ENCODE assay signal across 21 cellular contexts in the genomic region with DNA sequence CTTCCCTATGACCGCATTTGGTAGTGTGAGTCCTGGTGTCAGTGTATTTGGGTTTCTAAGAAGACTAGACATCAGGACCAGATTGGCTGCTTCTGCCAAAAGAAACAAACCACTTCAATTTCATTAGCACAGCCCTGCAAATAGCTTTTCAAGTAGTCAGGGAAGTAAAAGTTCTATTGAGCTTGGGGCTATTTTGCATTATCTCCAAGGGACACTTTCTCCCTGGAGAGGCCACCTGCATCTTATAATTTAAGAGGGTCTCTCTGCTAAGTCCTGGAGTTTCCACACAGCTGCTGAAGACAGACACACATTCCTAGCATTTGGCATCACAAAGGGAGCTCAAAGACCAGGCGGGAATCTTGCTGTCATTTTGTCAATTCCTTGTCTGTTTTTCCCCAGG.
DNase-seq lines count a peak whose midpoint lies in the region; ATAC-seq lines count a peak whose summit lies in the region.
"Had no signal": no experiment of that assay in that cellular context is flagged by ENCODE, and none has a peak within 500 bp of the region (broad histone marks: within the 10 kb centered on the region; RNA-seq: fewer than 3 reads in every experiment).

No MANE protein-coding gene starts in this region.

- H3K18ac ChIP-seq in neuronal stem cell (ENCODE audit: low read length) = no peak overlapping the region

- no peak overlapping the region for H2BK15ac ChIP-seq in neuronal stem cell (ENCODE audit: low read length)

- no peak overlapping the region for H3K4me3 Mint-ChIP-seq in activated CD4-positive, alpha-beta memory T cell treated with anti-CD3 and anti-CD28 coated beads, Interleukin-2, amount 10 ng/mL, durations not matched to agents 7 days and 5 days

- no peaks in the 10 kb centered on the region for H3K9me3 ChIP-seq in neuronal stem cell (replicated peaks in 1 of 2; ENCODE audit: control insufficient read depth in 2 of 2, insufficient read depth in 1 of 2, low read depth in 1 of 2, low read length in 2 of 2)
- H3K9me3 ChIP-seq: BLaER1 treated with 17β-estradiol and CSF1 and Interleukin-3, amounts not matched to agents 10 nM and 100 nM; Peyer's patch had no signal

- H3K27me3 Mint-ChIP-seq in activated CD4-positive, alpha-beta memory T cell treated with anti-CD3 and anti-CD28 coated beads, Interleukin-2, amount 10 ng/mL, durations not matched to agents 7 days and 5 days = no peaks in the 10 kb centered on the region

- POLR2A ChIA-PET in activated CD4-positive, alpha-beta memory T cell treated with anti-CD3 and anti-CD28 coated beads, Interleukin-2, amount 10 ng/mL, durations not matched to agents 7 days and 5 days (lab: Charles Lee) = no interaction called here

- no peak overlapping the region for H3K4me3 ChIP-seq in neuronal stem cell (ENCODE audit: low read length in 2 of 2)
- H3K4me3 ChIP-seq: BLaER1 treated with 17β-estradiol and CSF1 and Interleukin-3, amounts not matched to agents 10 nM and 100 nM; Peyer's patch had no signal

- no peak overlapping the region for H3K4me2 ChIP-seq in neuronal stem cell (ENCODE audit: insufficient read depth, low read length, poor library complexity, severe bottlenecking)
- H3K4me2 ChIP-seq: BLaER1 treated with 17β-estradiol and CSF1 and Interleukin-3, amounts not matched to agents 10 nM and 100 nM had no signal

- no peak overlapping the region for H2AFZ ChIP-seq in neuronal stem cell (ENCODE audit: low read length)

- H3K27me3 ChIP-seq in neuronal stem cell (ENCODE audit: control insufficient read depth in 3 of 3, insufficient read depth in 3 of 3, low read depth in 1 of 3, low read length in 3 of 3) = no peaks in the 10 kb centered on the region
- H3K27me3 ChIP-seq: BLaER1 treated with 17β-estradiol and CSF1 and Interleukin-3, amounts not matched to agents 10 nM and 100 nM; Peyer's patch had no signal

- H3K4ac ChIP-seq in neuronal stem cell (ENCODE audit: low read length) = no peak overlapping the region

- H3K27ac Mint-ChIP-seq in activated CD4-positive, alpha-beta memory T cell treated with anti-CD3 and anti-CD28 coated beads, Interleukin-2, amount 10 ng/mL, durations not matched to agents 7 days and 5 days = no peak overlapping the region

- no peak overlapping the region for H4K8ac ChIP-seq in neuronal stem cell (ENCODE audit: low read depth, low read length)

- ATAC-seq in GM19023 (IDR thresholded peaks at IDR 0.05; ENCODE audit: unreplicated experiment) = no peak
- ATAC-seq in left colon = no peak
- ATAC-seq: HCT116, SK-N-SH treated with all-trans-retinoic acid at 6 μM for 48 hours had no signal

- no peak overlapping the region for H2BK5ac ChIP-seq in neuronal stem cell (ENCODE audit: low read length)

- H2BK120ac ChIP-seq in neuronal stem cell (ENCODE audit: low read depth, low read length) = no peak overlapping the region

- no peaks in the 10 kb centered on the region for H3K36me3 Mint-ChIP-seq in activated CD4-positive, alpha-beta memory T cell treated with anti-CD3 and anti-CD28 coated beads, Interleukin-2, amount 10 ng/mL, durations not matched to agents 7 days and 5 days (ENCODE audit: low read depth)

- intact Hi-C loops in left colon (cut with DNase I, micrococcal nuclease) = no loop called here

- H3K79me1 ChIP-seq in neuronal stem cell (ENCODE audit: low read depth, low read length) = no peaks in the 10 kb centered on the region

- no peak overlapping the region for H3K23ac ChIP-seq in neuronal stem cell (ENCODE audit: low read depth, low read length, poor library complexity)

- peaks cover 7% of the 10 kb centered on the region for H3K9me3 Mint-ChIP-seq in activated CD4-positive, alpha-beta memory T cell treated with anti-CD3 and anti-CD28 coated beads, Interleukin-2, amount 10 ng/mL, durations not matched to agents 7 days and 5 days

- H2BK12ac ChIP-seq in neuronal stem cell (ENCODE audit: low read length) = no peak overlapping the region

- no peak overlapping the region for H3K14ac ChIP-seq in neuronal stem cell (ENCODE audit: low read length)

- DNase-seq in NCI-H1417 (lab: John Stamatoyannopoulos, UW) (peak in 2 of 3 experiments; percentile 36 to 75), NCI-H1417 treated with DMSO at 0.1 percent for 48 hours (lab: John Stamatoyannopoulos, UW) (no peak), NCI-H524 treated with DMSO at 0.1 percent for 48 hours (lab: John Stamatoyannopoulos, UW) (peak; percentile 74), iPS DF 4.7 (ENCODE audit: extremely low read depth, low spot score) (peak; percentile 46), neuronal stem cell (ENCODE audit: low spot score) (peak; percentile 24), left colon (no peak)
- DNase-seq in activated CD4-positive, alpha-beta memory T cell treated with anti-CD3 and anti-CD28 coated beads, Interleukin-2, amount 10 ng/mL, durations not matched to agents 7 days and 5 days = no peak
- DNase-seq: 8988T, DMS 273 treated with DMSO at 0.1 percent for 48 hours, EL, KG1, NCI-H1092 treated with DMSO at 0.1 percent for 48 hours, NCI-H2081, NCI-H345, NCI-H774, Peyer's patch, SHP77 had no signal

- WGBS in neuronal stem cell (ENCODE audit: extremely low coverage in 2 of 2, insufficient read length in 2 of 2, insufficient replicate concordance in 1 of 2), 2 donors = no CpG with 5 or more reads among the region's 2 CpGs

- H4K91ac ChIP-seq in neuronal stem cell (ENCODE audit: low read depth, low read length, poor library complexity) = no peak overlapping the region

- H3K4me1 ChIP-seq in neuronal stem cell (ENCODE audit: control insufficient read depth in 2 of 2, insufficient read depth in 1 of 2, low read depth in 1 of 2, low read length in 2 of 2) = peaks cover 0 to 1% of the 10 kb centered on the region in 2 donors
- H3K4me1 ChIP-seq: Peyer's patch had no signal

- H3K36me3 ChIP-seq in neuronal stem cell (replicated peaks in 1 of 2; ENCODE audit: control insufficient read depth in 2 of 2, insufficient read depth in 2 of 2, low read length in 2 of 2) = no peaks in the 10 kb centered on the region
- H3K36me3 ChIP-seq: BLaER1 treated with 17β-estradiol and CSF1 and Interleukin-3, amounts not matched to agents 10 nM and 100 nM; Peyer's patch had no signal

- no peak overlapping the region for H2AK5ac ChIP-seq in neuronal stem cell (ENCODE audit: low read depth, low read length)

- H3K4me1 Mint-ChIP-seq in activated CD4-positive, alpha-beta memory T cell treated with anti-CD3 and anti-CD28 coated beads, Interleukin-2, amount 10 ng/mL, durations not matched to agents 7 days and 5 days = no peaks in the 10 kb centered on the region

- CTCF ChIA-PET in activated CD4-positive, alpha-beta memory T cell treated with anti-CD3 and anti-CD28 coated beads, Interleukin-2, amount 10 ng/mL, durations not matched to agents 7 days and 5 days (lab: Charles Lee) = no interaction called here

- H3K27ac ChIP-seq in neuronal stem cell (replicated peaks; ENCODE audit: low read length) = peak overlapping the region; percentile 2
- H3K27ac ChIP-seq: BLaER1 treated with 17β-estradiol and CSF1 and Interleukin-3, amounts not matched to agents 10 nM and 100 nM; Peyer's patch had no signal

- H3K9ac ChIP-seq in neuronal stem cell (ENCODE audit: low read depth, low read length, poor library complexity) = no peak overlapping the region
- H3K9ac ChIP-seq: BLaER1 treated with 17β-estradiol and CSF1 and Interleukin-3, amounts not matched to agents 10 nM and 100 nM had no signal

Comparison
In these comparisons a context has a peak if more than half of its experiments do, and no peak if none do; other contexts are left out.
1. DNase-seq: peak in NCI-H1417 (2 of 3), NCI-H524 treated with DMSO at 0.1 percent for 48 hours (single experiment), iPS DF 4.7 (single experiment) and neuronal stem cell (single experiment); none in NCI-H1417 treated with DMSO at 0.1 percent for 48 hours (single experiment), activated CD4-positive, alpha-beta memory T cell treated with anti-CD3 and anti-CD28 coated beads, Interleukin-2, amount 10 ng/mL, durations not matched to agents 7 days and 5 days (single experiment) and left colon (0 of 2).